20 cellular contexts compared by ENCODE assay signal in genomic region chr17:27593232-27593856, GRCh38.
"Had no signal": no experiment of that assay in that cellular context is flagged by ENCODE, and none has a peak within 500 bp of the region (broad histone marks: within the 10 kb centered on the region; RNA-seq: fewer than 3 reads in every experiment).

No MANE protein-coding gene starts in this region.

- ATAC-seq: activated T-helper 17 cell treated with anti-CD3 and anti-CD28 coated beads, Interleukin-2, amount 50 U/mL, for 72 hours; body of pancreas; foreskin keratinocyte; right cardiac atrium; stimulated activated memory B cell treated with anti-CD40 and anti-IgM and Interleukin-4, amounts not matched to agents 10 μg/mL and 1 μg/mL and 100 μg/mL, for 72 hours had no signal

- H3K9me3 ChIP-seq: body of pancreas, colonic mucosa, thoracic aorta had no signal

- H3K36me3 ChIP-seq: colonic mucosa had no signal

- H3K27me3 ChIP-seq: body of pancreas, colonic mucosa, foreskin keratinocyte had no signal

- DNase-seq: activated CD4-positive, alpha-beta T cell treated with anti-CD3 and anti-CD28 coated beads, Interleukin-2, amount 50 U/mL, for 4 hours; activated naive CD4-positive, alpha-beta T cell; activated naive CD8-positive, alpha-beta T cell treated with anti-CD3 and anti-CD28 coated beads, Interleukin-2, amount 10 ng/mL, durations not matched to agents 7 days and 5 days; activated T-cell treated with anti-CD3 and anti-CD28 coated beads for 4 hours; amygdala; body of pancreas; caudate nucleus; colonic mucosa; foreskin keratinocyte; glutamatergic neuron; hippocampal formation; islet precursor cell; nucleus accumbens; posterior cingulate gyrus; small intestine; stimulated activated CD4-positive, alpha-beta T cell treated with anti-CD3 and anti-CD28 coated beads, Interleukin-4, amount 100 ng/mL, for 24 hours had no signal

- H3K27ac ChIP-seq: body of pancreas, colonic mucosa, foreskin keratinocyte, thoracic aorta had no signal

- H3K4me3 ChIP-seq: body of pancreas, colonic mucosa, thoracic aorta had no signal

- H3K4me1 ChIP-seq: body of pancreas, colonic mucosa, foreskin keratinocyte had no signal
